1 cellular context compared by ENCODE assay signal in the genomic region with DNA sequence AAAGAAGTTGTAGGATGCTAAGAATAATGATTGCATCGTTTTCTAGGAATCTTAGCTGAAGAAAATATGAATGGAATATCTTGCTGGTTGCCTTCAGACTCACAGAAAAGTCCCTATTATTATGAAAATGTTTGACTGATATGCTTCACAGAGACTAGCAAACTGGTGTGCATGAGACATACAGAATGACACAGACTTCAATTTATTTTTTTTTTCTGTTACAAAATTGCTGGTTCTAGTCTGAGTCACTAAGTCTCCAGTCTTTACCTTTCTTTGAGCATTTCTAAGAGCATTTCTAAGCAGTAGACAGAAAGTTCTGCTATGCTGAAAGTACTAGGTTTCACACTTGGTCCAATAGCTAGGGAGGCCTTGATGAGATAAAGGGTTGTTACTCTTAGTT.
TF ChIP-seq lines count a peak whose summit lies in the region.

No MANE protein-coding gene starts in this region.

TF ChIP-seq in IMR-90, 13 proteins besides CTCF, POLR2A, EP300 and RAD21 (continued from another document):
- TF ChIP-seq, protein P1, sequence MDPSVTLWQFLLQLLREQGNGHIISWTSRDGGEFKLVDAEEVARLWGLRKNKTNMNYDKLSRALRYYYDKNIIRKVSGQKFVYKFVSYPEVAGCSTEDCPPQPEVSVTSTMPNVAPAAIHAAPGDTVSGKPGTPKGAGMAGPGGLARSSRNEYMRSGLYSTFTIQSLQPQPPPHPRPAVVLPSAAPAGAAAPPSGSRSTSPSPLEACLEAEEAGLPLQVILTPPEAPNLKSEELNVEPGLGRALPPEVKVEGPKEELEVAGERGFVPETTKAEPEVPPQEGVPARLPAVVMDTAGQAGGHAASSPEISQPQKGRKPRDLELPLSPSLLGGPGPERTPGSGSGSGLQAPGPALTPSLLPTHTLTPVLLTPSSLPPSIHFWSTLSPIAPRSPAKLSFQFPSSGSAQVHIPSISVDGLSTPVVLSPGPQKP (IDR thresholded peaks at IDR 0.05; ENCODE audit: borderline replicate concordance, low read depth, low read length) = no peak
- TF ChIP-seq MAZ (IDR thresholded peaks at IDR 0.05; ENCODE audit: borderline replicate concordance, low read depth, low read length) (no peak), NFE2L2 (IDR thresholded peaks at IDR 0.05; ENCODE audit: low read depth, low read length) (no peak)
